In genomic region chr13:42388326-42388725, GRCh38 we compare ENCODE assay signal across 21 cellular contexts.
DNase-seq lines count a peak whose midpoint lies in the region; ATAC-seq and TF ChIP-seq lines count a peak whose summit lies in the region.
"Had no signal": no experiment of that assay in that cellular context is flagged by ENCODE, and none has a peak within 500 bp of the region (broad histone marks: within the 10 kb centered on the region; RNA-seq: fewer than 3 reads in every experiment).

No MANE protein-coding gene starts in this region.

- no peaks in the 10 kb centered on the region for H3K9me3 ChIP-seq in CD4-positive, CD25-positive, alpha-beta regulatory T cell (ENCODE audit: control insufficient read depth in 2 of 2, low read length in 2 of 2)
- no peaks in the 10 kb centered on the region for H3K9me3 ChIP-seq in KOPT-K1 (ENCODE audit: insufficient read depth, low read length, poor library complexity, severe bottlenecking)
- H3K9me3 ChIP-seq: HAP-1 had no signal

- ATAC-seq in CD4-positive, CD25-positive, alpha-beta regulatory T cell (ENCODE audit: low read depth in 2 of 2), result no peak
- no peak for ATAC-seq in activated CD8-positive, alpha-beta T cell treated with anti-CD3 and anti-CD28 coated beads, Interleukin-2, amount 10 ng/mL, durations not matched to agents 7 days and 5 days
- no peak for ATAC-seq in HG03039 (IDR thresholded peaks at IDR 0.05; ENCODE audit: unreplicated experiment)
- ATAC-seq: GM23338 had no signal

- H3K9me3 Mint-ChIP-seq in T-helper 2 cell treated with Interferon-gamma antibody and Interleukin-4, amounts not matched to agents 5 μg/mL and 100 μg/mL, for 36 hours, result peaks cover 11% of the 10 kb centered on the region
- peaks cover 0 to 4% (median under 1%) of the 10 kb centered on the region in 7 donors for H3K9me3 Mint-ChIP-seq in CD4-positive, CD25-positive, alpha-beta regulatory T cell
- H3K9me3 Mint-ChIP-seq in activated CD8-positive, alpha-beta T cell treated with anti-CD3 and anti-CD28 coated beads, Interleukin-2, amount 10 ng/mL, durations not matched to agents 7 days and 5 days (ENCODE audit: insufficient read depth), result no peaks in the 10 kb centered on the region

- no peaks in the 10 kb centered on the region for H3K36me3 ChIP-seq in CD4-positive, CD25-positive, alpha-beta regulatory T cell (ENCODE audit: control insufficient read depth, insufficient read depth, low read length)
- H3K36me3 ChIP-seq in KOPT-K1 (ENCODE audit: insufficient read depth, low read length), result no peaks in the 10 kb centered on the region
- H3K36me3 ChIP-seq: HAP-1 had no signal

- H3K36me3 Mint-ChIP-seq in T-helper 2 cell treated with Interferon-gamma antibody and Interleukin-4, amounts not matched to agents 5 μg/mL and 100 μg/mL, for 36 hours (ENCODE audit: low read depth), result peaks cover 4% of the 10 kb centered on the region
- no peaks in the 10 kb centered on the region for H3K36me3 Mint-ChIP-seq in CD4-positive, CD25-positive, alpha-beta regulatory T cell
- H3K36me3 Mint-ChIP-seq in activated CD8-positive, alpha-beta T cell treated with anti-CD3 and anti-CD28 coated beads, Interleukin-2, amount 10 ng/mL, durations not matched to agents 7 days and 5 days (ENCODE audit: low read depth), result peaks cover 14% of the 10 kb centered on the region

- TF ChIP-seq CTCF in coronary artery (IDR thresholded peaks at IDR 0.05), result no peak

- H3K4me3 Mint-ChIP-seq in T-helper 2 cell treated with Interferon-gamma antibody and Interleukin-4, amounts not matched to agents 5 μg/mL and 100 μg/mL, for 36 hours, result peak overlapping the region; percentile 24
- peak overlapping the region in 2 of 4 donors; percentile 9 to 49 for H3K4me3 Mint-ChIP-seq in CD4-positive, CD25-positive, alpha-beta regulatory T cell
- no peak overlapping the region for H3K4me3 Mint-ChIP-seq in activated CD8-positive, alpha-beta T cell treated with anti-CD3 and anti-CD28 coated beads, Interleukin-2, amount 10 ng/mL, durations not matched to agents 7 days and 5 days
- H3K4me3 Mint-ChIP-seq: GM23338 had no signal

- H3K4me3 ChIP-seq in CD4-positive, CD25-positive, alpha-beta regulatory T cell (ENCODE audit: low read depth, low read length), result no peak overlapping the region
- H3K4me3 ChIP-seq in coronary artery, result no peak overlapping the region
- H3K4me3 ChIP-seq: GM23338, HAP-1 had no signal

- H3K27me3 ChIP-seq in CD4-positive, CD25-positive, alpha-beta regulatory T cell (ENCODE audit: control insufficient read depth, insufficient read depth, low read length), result no peaks in the 10 kb centered on the region

- no peak overlapping the region for H3K27ac ChIP-seq in CD4-positive, CD25-positive, alpha-beta regulatory T cell (ENCODE audit: insufficient read depth, low read length, poor library complexity, severe bottlenecking)
- H3K27ac ChIP-seq in KOPT-K1 (ENCODE audit: low read depth, low read length, poor library complexity, severe bottlenecking) (peak overlapping the region; percentile 55), coronary artery (no peak overlapping the region)
- H3K27ac ChIP-seq: 22Rv1 had no signal

- H3K4me1 Mint-ChIP-seq in T-helper 2 cell treated with Interferon-gamma antibody and Interleukin-4, amounts not matched to agents 5 μg/mL and 100 μg/mL, for 36 hours (ENCODE audit: low read depth), result peaks cover 53% of the 10 kb centered on the region
- peaks cover 37 to 46% (median 43%) of the 10 kb centered on the region in 4 donors for H3K4me1 Mint-ChIP-seq in CD4-positive, CD25-positive, alpha-beta regulatory T cell
- H3K4me1 Mint-ChIP-seq in activated CD8-positive, alpha-beta T cell treated with anti-CD3 and anti-CD28 coated beads, Interleukin-2, amount 10 ng/mL, durations not matched to agents 7 days and 5 days (ENCODE audit: low read depth), result peaks cover 52% of the 10 kb centered on the region
- H3K4me1 Mint-ChIP-seq: GM23338 had no signal

- H3K27ac Mint-ChIP-seq in T-helper 2 cell treated with Interferon-gamma antibody and Interleukin-4, amounts not matched to agents 5 μg/mL and 100 μg/mL, for 36 hours, result peak overlapping the region; percentile 61
- peak overlapping the region in 2 of 3 donors; percentile 22 to 84 for H3K27ac Mint-ChIP-seq in CD4-positive, CD25-positive, alpha-beta regulatory T cell
- peak overlapping the region; percentile 51 for H3K27ac Mint-ChIP-seq in activated CD8-positive, alpha-beta T cell treated with anti-CD3 and anti-CD28 coated beads, Interleukin-2, amount 10 ng/mL, durations not matched to agents 7 days and 5 days
- H3K27ac Mint-ChIP-seq: GM23338 had no signal

- CTCF ChIA-PET in activated CD8-positive, alpha-beta T cell treated with anti-CD3 and anti-CD28 coated beads, Interleukin-2, amount 10 ng/mL, durations not matched to agents 7 days and 5 days (lab: Charles Lee), result interaction anchor here (0.6 to 6.4 kb wide), 9 partner anchors 10 to 587 kb away, joined by 3 to 58 read pairs (median 4); partner anchors contain the start of gene AKAP11

- no peak for DNase-seq in T-helper 2 cell treated with Interferon-gamma antibody and Interleukin-4, amounts not matched to agents 5 μg/mL and 100 μg/mL, for 36 hours (ENCODE audit: low spot score)
- no peak for DNase-seq in T-helper 2 cell
- no peak for DNase-seq in CD4-positive, CD25-positive, alpha-beta regulatory T cell
- no peak for DNase-seq in activated CD8-positive, alpha-beta T cell treated with anti-CD3 and anti-CD28 coated beads, Interleukin-2, amount 10 ng/mL, durations not matched to agents 7 days and 5 days
- no peak for DNase-seq in NCI-H2196 (lab: John Stamatoyannopoulos, UW; ENCODE audit: unreplicated experiment)
- no peak for DNase-seq in coronary artery (ENCODE audit: low spot score)
- DNase-seq: ACHN, C1 segment of cervical spinal cord, KBM-7, NCI-H1105 treated with DMSO at 0.1 percent for 48 hours, NCI-H1694, NCI-H2081 treated with DMSO at 0.1 percent for 48 hours, NCI-H2171 treated with DMSO at 0.1 percent for 48 hours, NCI-H446, NCI-H526 treated with DMSO at 0.1 percent for 48 hours, Right ventricle myocardium superior had no signal

- H3K27me3 Mint-ChIP-seq in T-helper 2 cell treated with Interferon-gamma antibody and Interleukin-4, amounts not matched to agents 5 μg/mL and 100 μg/mL, for 36 hours (ENCODE audit: low read depth), result no peaks in the 10 kb centered on the region
- no peaks in the 10 kb centered on the region for H3K27me3 Mint-ChIP-seq in CD4-positive, CD25-positive, alpha-beta regulatory T cell
- no peaks in the 10 kb centered on the region for H3K27me3 Mint-ChIP-seq in activated CD8-positive, alpha-beta T cell treated with anti-CD3 and anti-CD28 coated beads, Interleukin-2, amount 10 ng/mL, durations not matched to agents 7 days and 5 days (ENCODE audit: low read depth)

- H3K4me1 ChIP-seq in CD4-positive, CD25-positive, alpha-beta regulatory T cell (ENCODE audit: control insufficient read depth, insufficient read depth, low read length, poor library complexity, severe bottlenecking), result peaks cover 33% of the 10 kb centered on the region
- H3K4me1 ChIP-seq: HAP-1 had no signal

- POLR2A ChIA-PET in activated CD8-positive, alpha-beta T cell treated with anti-CD3 and anti-CD28 coated beads, Interleukin-2, amount 10 ng/mL, durations not matched to agents 7 days and 5 days (lab: Charles Lee), result interaction anchor here (1.0 to 1.3 kb wide), 2 partner anchors 10 to 24 kb away, joined by 3 to 5 read pairs; no protein-coding TSS in a partner anchor
